Comparison of ENCODE assay signal across 15 cellular contexts in the genomic region with DNA sequence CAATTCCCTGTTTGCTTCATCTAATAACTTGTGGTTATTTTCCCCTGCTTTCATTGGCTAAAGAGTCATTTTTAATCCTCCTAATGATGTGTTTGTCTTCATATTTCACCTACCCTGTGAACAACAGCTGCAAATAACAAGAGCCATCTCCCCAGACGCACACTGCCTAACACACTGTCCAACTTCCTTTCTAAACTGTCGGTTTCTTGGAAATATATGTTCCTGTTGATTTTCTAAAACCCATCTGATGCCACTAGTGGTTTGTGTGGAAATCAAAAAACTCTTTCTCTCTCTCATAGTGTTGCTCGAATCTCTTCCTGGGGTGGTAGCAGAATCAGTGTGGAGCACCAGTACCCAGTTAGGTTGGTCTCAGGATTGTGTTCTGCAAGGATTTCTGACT.
DNase-seq lines count a peak whose midpoint lies in the region; ATAC-seq and TF ChIP-seq lines count a peak whose summit lies in the region.
"Had no signal": no experiment of that assay in that cellular context is flagged by ENCODE, and none has a peak within 500 bp of the region (broad histone marks: within the 10 kb centered on the region; RNA-seq: fewer than 3 reads in every experiment).

No MANE protein-coding gene starts in this region.

- peaks cover 28% of the 10 kb centered on the region for H3K36me3 Mint-ChIP-seq in activated CD8-positive, alpha-beta T cell treated with anti-CD3 and anti-CD28 coated beads, Interleukin-2, amount 10 ng/mL, durations not matched to agents 7 days and 5 days (ENCODE audit: low read depth)
- H3K36me3 Mint-ChIP-seq: immature natural killer cell had no signal

- H3K4me2 ChIP-seq in mesenchymal stem cell (ENCODE audit: low read length, poor library complexity, severe bottlenecking): no peak overlapping the region

- H3K27me3 Mint-ChIP-seq in activated CD8-positive, alpha-beta T cell treated with anti-CD3 and anti-CD28 coated beads, Interleukin-2, amount 10 ng/mL, durations not matched to agents 7 days and 5 days (ENCODE audit: low read depth): no peaks in the 10 kb centered on the region

- peak overlapping the region; percentile 92 for H3K9ac ChIP-seq in mesenchymal stem cell (ENCODE audit: low read length)

- WGBS in heart left ventricle, 4 donors: 49 to 77% (median 62%) methylated on average over 3 of the region's 3 CpGs
- WGBS in mesenchymal stem cell: 81% methylated on average over 3 of the region's 3 CpGs

- no peak overlapping the region for H2BK15ac ChIP-seq in mesenchymal stem cell (ENCODE audit: low read depth, poor library complexity, severe bottlenecking)

- H3K18ac ChIP-seq in mesenchymal stem cell (ENCODE audit: low read depth in 1 of 2, low read length in 2 of 2): no peak overlapping the region

- H3K36me3 ChIP-seq in heart left ventricle (peaks cover 0 to 5% (median 0%) of the 10 kb centered on the region in 9 donors), mesenchymal stem cell (ENCODE audit: control insufficient read depth in 1 of 2, insufficient read depth in 2 of 2, low read depth in 1 of 2, low read length in 2 of 2) (no peaks in the 10 kb centered on the region), uterus (no peaks in the 10 kb centered on the region)
- H3K36me3 ChIP-seq: right lobe of liver had no signal

- no peak overlapping the region for H3K14ac ChIP-seq in mesenchymal stem cell (ENCODE audit: low read length in 2 of 2)

- POLR2A ChIA-PET in activated CD8-positive, alpha-beta T cell treated with anti-CD3 and anti-CD28 coated beads, Interleukin-2, amount 10 ng/mL, durations not matched to agents 7 days and 5 days (lab: Charles Lee): interaction anchor here (0.7 to 2.7 kb wide), 5 partner anchors 9 to 29 kb away, joined by 4 to 10 read pairs (median 7); no protein-coding TSS in a partner anchor

- peaks cover 0 to 43% (median 0%) of the 10 kb centered on the region in 12 donors for H3K4me1 ChIP-seq in heart left ventricle
- H3K4me1 ChIP-seq in mesenchymal stem cell (ENCODE audit: control insufficient read depth, insufficient read depth, low read depth, low read length): no peaks in the 10 kb centered on the region
- H3K4me1 ChIP-seq in uterus: no peaks in the 10 kb centered on the region
- H3K4me1 ChIP-seq: right lobe of liver had no signal

- H3K4me3 ChIP-seq in heart left ventricle (no peak overlapping the region), mesenchymal stem cell (ENCODE audit: insufficient read depth in 1 of 2, low read depth in 1 of 2, low read length in 2 of 2) (peak overlapping the region in 1 of 2 experiments; percentile 13), uterus (no peak overlapping the region), coronary artery (no peak overlapping the region)
- H3K4me3 ChIP-seq: right lobe of liver had no signal

- no peak overlapping the region for H3K4ac ChIP-seq in mesenchymal stem cell (ENCODE audit: low read depth in 1 of 2, low read length in 2 of 2)

- H3K27ac ChIP-seq in heart left ventricle: peak overlapping the region in 2 of 12 donors; percentile 3 to 77
- H3K27ac ChIP-seq in mesenchymal stem cell (ENCODE audit: low read length, poor library complexity, severe bottlenecking): no peak overlapping the region
- H3K27ac ChIP-seq in uterus: peak overlapping the region; percentile 66 to 70
- peak overlapping the region in 1 of 2 donors; percentile 14 for H3K27ac ChIP-seq in coronary artery
- H3K27ac ChIP-seq: right lobe of liver had no signal

- H3K4me1 Mint-ChIP-seq in activated CD8-positive, alpha-beta T cell treated with anti-CD3 and anti-CD28 coated beads, Interleukin-2, amount 10 ng/mL, durations not matched to agents 7 days and 5 days (ENCODE audit: low read depth): peaks cover 53% of the 10 kb centered on the region

- no peak overlapping the region for H2BK5ac ChIP-seq in mesenchymal stem cell (ENCODE audit: low read depth, low read length, poor library complexity, severe bottlenecking)

- no peak overlapping the region for H2AK5ac ChIP-seq in mesenchymal stem cell (ENCODE audit: low read length, severe bottlenecking)

- H3K79me1 ChIP-seq in mesenchymal stem cell (replicated peaks; ENCODE audit: low read length, poor library complexity, severe bottlenecking): no peaks in the 10 kb centered on the region

- H3K23ac ChIP-seq in mesenchymal stem cell (ENCODE audit: low read length in 2 of 2): no peak overlapping the region

- H3K27me3 ChIP-seq in heart left ventricle (no peaks in the 10 kb centered on the region), mesenchymal stem cell (ENCODE audit: control insufficient read depth in 1 of 2, insufficient read depth in 1 of 2, low read length in 2 of 2) (no peaks in the 10 kb centered on the region), uterus (no peaks in the 10 kb centered on the region)
- H3K27me3 ChIP-seq: right lobe of liver had no signal

- H3K27ac Mint-ChIP-seq in activated CD8-positive, alpha-beta T cell treated with anti-CD3 and anti-CD28 coated beads, Interleukin-2, amount 10 ng/mL, durations not matched to agents 7 days and 5 days: peak overlapping the region; percentile 91

- H3K4me3 Mint-ChIP-seq in activated CD8-positive, alpha-beta T cell treated with anti-CD3 and anti-CD28 coated beads, Interleukin-2, amount 10 ng/mL, durations not matched to agents 7 days and 5 days: peak overlapping the region; percentile 51

- H2AFZ ChIP-seq in mesenchymal stem cell (ENCODE audit: low read depth, low read length): no peak overlapping the region

- H2BK120ac ChIP-seq in mesenchymal stem cell (ENCODE audit: low read depth, low read length): no peak overlapping the region

- H3K9me3 ChIP-seq in heart left ventricle (no peaks in the 10 kb centered on the region), mesenchymal stem cell (ENCODE audit: control insufficient read depth, low read length) (no peaks in the 10 kb centered on the region), uterus (no peaks in the 10 kb centered on the region)
- H3K9me3 ChIP-seq: right lobe of liver had no signal

- no peaks in the 10 kb centered on the region for H3K9me3 Mint-ChIP-seq in activated CD8-positive, alpha-beta T cell treated with anti-CD3 and anti-CD28 coated beads, Interleukin-2, amount 10 ng/mL, durations not matched to agents 7 days and 5 days (ENCODE audit: insufficient read depth)
- H3K9me3 Mint-ChIP-seq: immature natural killer cell had no signal

- TF ChIP-seq CTCF in heart left ventricle (IDR thresholded peaks at IDR 0.05): no peak
- TF ChIP-seq CTCF in uterus (IDR thresholded peaks at IDR 0.05): no peak
- TF ChIP-seq CTCF in coronary artery (IDR thresholded peaks at IDR 0.05): no peak

- DNase-seq in heart left ventricle (no peak), cardiac septum (ENCODE audit: low spot score) (no peak), mesenchymal stem cell (no peak), uterus (no peak), coronary artery (ENCODE audit: low spot score) (no peak), NCI-H446 (lab: John Stamatoyannopoulos, UW) (no peak)
- peak; percentile 49 for DNase-seq in activated CD8-positive, alpha-beta T cell treated with anti-CD3 and anti-CD28 coated beads, Interleukin-2, amount 10 ng/mL, durations not matched to agents 7 days and 5 days
- DNase-seq: amygdala, foreskin fibroblast, immature natural killer cell, KG1, NCI-H2081 treated with DMSO at 0.1 percent for 48 hours, right lobe of liver, SW 1271 had no signal

- no peak overlapping the region for H4K8ac ChIP-seq in mesenchymal stem cell (ENCODE audit: low read length)

- H2BK12ac ChIP-seq in mesenchymal stem cell (ENCODE audit: low read length in 2 of 2): no peak overlapping the region

- ATAC-seq in heart left ventricle (peak in 3 of 4 donors; percentile 39 to 49 (median 41)), HG02884 (IDR thresholded peaks at IDR 0.05; ENCODE audit: unreplicated experiment) (no peak)
- ATAC-seq in activated CD8-positive, alpha-beta T cell treated with anti-CD3 and anti-CD28 coated beads, Interleukin-2, amount 10 ng/mL, durations not matched to agents 7 days and 5 days: peak; percentile 84

- intact Hi-C loops in heart left ventricle (cut with DNase I) (no loop called here), cardiac septum (cut with DNase I) (no loop called here), uterus (cut with DNase I; ENCODE audit: low total_unique reads) (no loop called here)

- H4K91ac ChIP-seq in mesenchymal stem cell (ENCODE audit: low read length): no peak overlapping the region

- CTCF ChIA-PET in activated CD8-positive, alpha-beta T cell treated with anti-CD3 and anti-CD28 coated beads, Interleukin-2, amount 10 ng/mL, durations not matched to agents 7 days and 5 days (lab: Charles Lee): interaction anchor here (0.6 to 9.6 kb wide), 12 partner anchors 8 to 29 kb away, joined by 3 to 123 read pairs (median 5); no protein-coding TSS in a partner anchor

- TF ChIP-seq POLR2A in heart left ventricle (IDR thresholded peaks at IDR 0.05): no peak
- no peak for TF ChIP-seq POLR2A in uterus (IDR thresholded peaks at IDR 0.05)
